Comparison of ENCODE assay signal across 11 cellular contexts in the genomic region with DNA sequence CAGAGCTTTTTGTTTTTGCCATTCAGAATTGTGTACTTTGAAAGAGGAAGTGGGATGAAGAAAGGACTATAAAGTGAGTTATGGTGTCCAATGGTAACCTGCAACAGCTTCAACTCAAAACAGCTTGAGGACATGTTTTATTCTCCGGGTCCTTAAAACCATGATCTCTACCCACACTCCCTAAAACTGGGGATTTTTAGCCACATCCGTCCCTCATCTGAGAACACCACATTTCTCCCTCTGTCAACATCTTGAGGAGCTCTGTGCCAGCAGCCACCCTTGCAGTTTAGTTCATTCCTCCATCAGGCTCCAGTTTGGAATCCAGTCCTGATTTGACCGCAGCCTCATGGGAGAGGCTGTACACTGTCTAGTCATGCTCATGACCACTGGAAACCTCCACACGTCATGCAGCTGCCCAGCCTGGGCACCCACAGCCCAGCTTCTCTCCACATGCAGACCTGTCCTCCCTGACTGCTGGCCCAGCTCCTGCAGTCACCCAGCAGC.
A peak's percentile ranks its signal among the peaks of the same experiment; 100 is the strongest.
DNase-seq lines count a peak whose midpoint lies in the region; ATAC-seq and TF ChIP-seq lines count a peak whose summit lies in the region.
"Had no signal": no experiment of that assay in that cellular context is flagged by ENCODE, and none has a peak within 500 bp of the region (broad histone marks: within the 10 kb centered on the region; RNA-seq: fewer than 3 reads in every experiment).

No MANE protein-coding gene starts in this region.

- H4K20me1 ChIP-seq in smooth muscle cell (ENCODE audit: low read depth): no peaks in the 10 kb centered on the region

- H3K9ac ChIP-seq in smooth muscle cell (ENCODE audit: low read depth): no peak overlapping the region

- H2AFZ ChIP-seq in smooth muscle cell (ENCODE audit: low read depth): no peak overlapping the region

- TF ChIP-seq CTCF in Peyer's patch (IDR thresholded peaks at IDR 0.05) (no peak), foreskin fibroblast (IDR thresholded peaks at IDR 0.05; ENCODE audit: low read depth, low read length) (no peak), smooth muscle cell (IDR thresholded peaks at IDR 0.05; ENCODE audit: borderline replicate concordance, insufficient read depth, poor library complexity, severe bottlenecking) (no peak)

- H3K4me1 ChIP-seq in Peyer's patch (no peaks in the 10 kb centered on the region), smooth muscle cell (ENCODE audit: low read depth) (no peaks in the 10 kb centered on the region)

- DNase-seq in AG08396 (ENCODE audit: low spot score) (peak; percentile 46), Peyer's patch (peak in 2 of 3 donors; percentile 26 to 63), foreskin fibroblast (peak; percentile 21 to 68), HCEC 1CT (no peak), NCI-H82 treated with DMSO at 0.1 percent for 48 hours (lab: John Stamatoyannopoulos, UW; ENCODE audit: unreplicated experiment) (no peak), smooth muscle cell (lab: John Stamatoyannopoulos, UW; ENCODE audit: unreplicated experiment) (no peak)
- DNase-seq: activated gamma-delta T cell treated with Interleukin-2 at 50 U/mL for 16 hours; SHP77; stimulated activated CD4-positive, alpha-beta T cell treated with anti-CD3 and anti-CD28 coated beads, Interleukin-4, amount 100 ng/mL, for 24 hours had no signal

- H3K36me3 ChIP-seq in Peyer's patch: no peaks in the 10 kb centered on the region
- no peaks in the 10 kb centered on the region for H3K36me3 ChIP-seq in smooth muscle cell (ENCODE audit: low read depth)

- H3K4me3 ChIP-seq in Peyer's patch (no peak overlapping the region), foreskin fibroblast (ENCODE audit: low read depth in 1 of 2, low read length in 2 of 2) (no peak overlapping the region), smooth muscle cell (no peak overlapping the region)

- H3F3A ChIP-seq in smooth muscle cell (ENCODE audit: low read depth): no peaks in the 10 kb centered on the region

- H3K27ac ChIP-seq in Peyer's patch (peak overlapping the region in 2 of 4 donors; percentile 40 to 64), smooth muscle cell (ENCODE audit: low read depth) (no peak overlapping the region)

- H3K9me3 ChIP-seq in Peyer's patch (no peaks in the 10 kb centered on the region), smooth muscle cell (replicated peaks; ENCODE audit: low read depth) (no peaks in the 10 kb centered on the region)

- TF ChIP-seq POLR2A in Peyer's patch (IDR thresholded peaks at IDR 0.05): no peak

- no peaks in the 10 kb centered on the region for H3K79me2 ChIP-seq in smooth muscle cell (ENCODE audit: low read depth)

- H3K27me3 ChIP-seq in Peyer's patch (no peaks in the 10 kb centered on the region), smooth muscle cell (ENCODE audit: low read depth) (no peaks in the 10 kb centered on the region)

- WGBS in smooth muscle cell (ENCODE audit: low lambda C conversion rate): 84% methylated on average over 4 of the region's 4 CpGs

- H3K4me2 ChIP-seq in smooth muscle cell: no peak overlapping the region

- ATAC-seq in GM18519 (IDR thresholded peaks at IDR 0.05; ENCODE audit: low FRiP score, unreplicated experiment) (peak; percentile 64), HG03159 (IDR thresholded peaks at IDR 0.05; ENCODE audit: unreplicated experiment) (no peak)

Comparison
In these comparisons a context has a peak if more than half of its experiments do, and no peak if none do; other contexts are left out.
1. DNase-seq: peak in AG08396 (single experiment), Peyer's patch (2 of 3) and foreskin fibroblast (2 of 2); none in HCEC 1CT (single experiment), NCI-H82 treated with DMSO at 0.1 percent for 48 hours (single experiment) and smooth muscle cell (single experiment).